Comparison of ENCODE assay signal across 30 cellular contexts in the genomic region with DNA sequence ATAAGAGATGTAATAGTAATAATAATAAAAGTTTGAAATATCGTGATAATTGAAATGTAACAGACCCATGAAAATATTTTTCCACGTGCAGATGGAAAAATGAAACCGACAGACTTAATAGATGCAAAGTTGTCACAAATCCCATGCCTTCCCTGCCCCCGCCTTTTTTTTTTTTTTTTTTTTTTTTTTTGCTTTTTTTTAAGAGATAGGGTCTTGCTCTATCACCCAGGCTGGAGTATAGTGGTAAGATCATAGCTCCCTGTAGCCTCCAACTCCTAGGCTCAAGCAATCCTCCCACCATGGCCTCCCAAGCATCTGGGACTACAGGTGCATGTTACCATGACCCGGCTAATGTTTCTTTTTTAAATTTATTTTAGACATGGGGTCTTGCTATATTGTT.
DNase-seq lines count a peak whose midpoint lies in the region; ATAC-seq, FAIRE-seq and TF ChIP-seq lines count a peak whose summit lies in the region.
"Had no signal": no experiment of that assay in that cellular context is flagged by ENCODE, and none has a peak within 500 bp of the region (broad histone marks: within the 10 kb centered on the region; RNA-seq: fewer than 3 reads in every experiment).

No MANE protein-coding gene starts in this region.

- no peaks in the 10 kb centered on the region for H3K27me3 ChIP-seq in K562 (ENCODE audit: control insufficient read depth in 2 of 2, insufficient read depth in 2 of 2, low read length in 2 of 2)
- H3K27me3 ChIP-seq: BE2C; BLaER1; BLaER1 treated with 17β-estradiol and CSF1 and Interleukin-3, amounts not matched to agents 10 nM and 100 nM had no signal

- TF ChIP-seq CTCF in HEK293 (tag by site-specific recombination; IDR thresholded peaks at IDR 0.05), result no peak
- no peak for TF ChIP-seq CTCF in K562 (IDR thresholded peaks at IDR 0.05 in 2 of 3, conservative IDR thresholded peaks at IDR 0.05 in 1 of 3; ENCODE audit: insufficient read depth in 2 of 3, low read depth in 1 of 3, low read length in 3 of 3)
- TF ChIP-seq CTCF in RWPE1 (conservative IDR thresholded peaks at IDR 0.05; ENCODE audit: low read depth), result no peak

- peaks cover 75% of the 10 kb centered on the region for H3K79me2 ChIP-seq in K562 (ENCODE audit: control insufficient read depth, insufficient read depth, low read length)

- H3K9me3 ChIP-seq in HEK293 (ENCODE audit: control insufficient read depth, insufficient read depth, low read depth, low read length) (no peaks in the 10 kb centered on the region), K562 (replicated peaks; ENCODE audit: control insufficient read depth, insufficient read depth, low read depth, low read length) (no peaks in the 10 kb centered on the region)
- H3K9me3 ChIP-seq: A549, BE2C, Caco-2 had no signal

- no peak overlapping the region for H3K4me3 ChIP-seq in HEK293 (ENCODE audit: low read depth, low read length)
- no peak overlapping the region for H3K4me3 ChIP-seq in K562
- H3K4me3 ChIP-seq: A549; BLaER1; BLaER1 treated with 17β-estradiol and CSF1 and Interleukin-3, amounts not matched to agents 10 nM and 100 nM had no signal

- DNase-seq in K562 (ENCODE audit: extremely low read depth in 1 of 4, low spot score in 3 of 4), result no peak
- no peak for DNase-seq in ACHN
- DNase-seq in RWPE1 (ENCODE audit: low spot score), result no peak
- DNase-seq: 8988T; AML-193; BE2C; C1 segment of cervical spinal cord; Caco-2; Calu3; CD4-positive, alpha-beta memory T cell; CD4-positive, alpha-beta T cell; CD4-positive, CD25-positive, alpha-beta regulatory T cell; CD8-positive, alpha-beta memory T cell; CD8-positive, alpha-beta T cell; COR-L47; DMS 273 treated with DMSO at 0.1 percent for 48 hours; DMS153; DMS53; DMS79; DMS79 treated with DMSO at 0.1 percent for 48 hours; DND-41; EL had no signal

- no peak overlapping the region for H3K27ac ChIP-seq in HEK293 (ENCODE audit: extremely low read depth, low read depth, low read length)
- no peak overlapping the region for H3K27ac ChIP-seq in K562 (ENCODE audit: extremely low read depth, low read depth, low read length)
- no peak overlapping the region for H3K27ac ChIP-seq in RWPE1
- H3K27ac ChIP-seq: 22Rv1; A549; BLaER1; BLaER1 treated with 17β-estradiol and CSF1 and Interleukin-3, amounts not matched to agents 10 nM and 100 nM; C4-2B had no signal

- ATAC-seq in K562, result no peak
- ATAC-seq: A549; CD8-positive, alpha-beta T cell had no signal

- TF ChIP-seq EP300 in K562 (IDR thresholded peaks at IDR 0.05; ENCODE audit: low read length), result no peak

- H3K9ac ChIP-seq in K562 (ENCODE audit: insufficient read depth in 1 of 2, low read depth in 2 of 2, low read length in 2 of 2), result no peak overlapping the region
- H3K9ac ChIP-seq: BLaER1; BLaER1 treated with 17β-estradiol and CSF1 and Interleukin-3, amounts not matched to agents 10 nM and 100 nM had no signal

- no peaks in the 10 kb centered on the region; the same call in 1 of the 2 replicates for H4K20me1 ChIP-seq in K562 (replicated peaks; ENCODE audit: control insufficient read depth, insufficient read depth, low read length)

- no peak for TF ChIP-seq POLR2A in K562 (conservative IDR thresholded peaks at IDR 0.05)

- no peaks in the 10 kb centered on the region; the same call in 1 of the 2 replicates for H3K4me1 ChIP-seq in HEK293 (ENCODE audit: control insufficient read depth, insufficient read depth, low read length)
- H3K4me1 ChIP-seq in K562 (replicated peaks in 1 of 2; ENCODE audit: control insufficient read depth in 2 of 2, insufficient read depth in 2 of 2, low read length in 2 of 2), result peaks cover 0 to 7% of the 10 kb centered on the region in 2 experiments; a peak in 3 of 5 replicates
- H3K4me1 ChIP-seq: BE2C had no signal

- H3K9me1 ChIP-seq in K562 (ENCODE audit: control insufficient read depth, insufficient read depth, low read length), result no peaks in the 10 kb centered on the region

- FAIRE-seq in K562 (lab: Jason Lieb, UNC), result no peak
- FAIRE-seq: A204.1, A549, D721Med had no signal

- 62% methylated on average over 4 of the region's 5 CpGs for WGBS in K562 (ENCODE audit: insufficient coverage, low coverage, missing lambda C conversion rate)

- in situ Hi-C loops in K562 (cut with MboI), result no loop called here
- in situ Hi-C loops in ACHN (cut with HindIII; ENCODE audit: low pct_ligation_motif_present, low pct_unique_long_range_greater_than_20kb, low sequenced_read_pairs), result no loop called here

- intact Hi-C loops in K562 (cut with micrococcal nuclease), result no loop called here

- no peak overlapping the region for H3K4me2 ChIP-seq in K562 (ENCODE audit: insufficient read depth, low read length)
- H3K4me2 ChIP-seq: A549; BLaER1; BLaER1 treated with 17β-estradiol and CSF1 and Interleukin-3, amounts not matched to agents 10 nM and 100 nM had no signal

- CTCF ChIA-PET in HEK293 (lab: Yijun Ruan, JAX) (no interaction called here), K562 (lab: Yijun Ruan, JAX; ENCODE audit: low intra/inter-chr PET ratio) (no interaction called here), RWPE1 (lab: Yijun Ruan, JAX) (no interaction called here)

- H2AFZ ChIP-seq in K562 (ENCODE audit: low read depth, low read length), result no peak overlapping the region

- POLR2A ChIA-PET in HEK293 (lab: Yijun Ruan, JAX), result no interaction called here
- POLR2A ChIA-PET in K562 (lab: Yijun Ruan, JAX), result no interaction called here
- POLR2A ChIA-PET in RWPE1 (lab: Yijun Ruan, JAX; ENCODE audit: low non-redundant PET), result no interaction called here

- no peak for TF ChIP-seq RAD21 in K562 (CRISPR knock-in tag; conservative IDR thresholded peaks at IDR 0.05 in 1 of 2, IDR thresholded peaks at IDR 0.05 in 1 of 2)

- BruUV-seq in K562 (replicated peaks; lab: Mats Ljungman, UMichigan), result no TSS peak

- H3K36me3 ChIP-seq in HEK293 (ENCODE audit: control insufficient read depth in 2 of 2, insufficient read depth in 1 of 2, low read length in 2 of 2) (peaks cover 0 to under 1% of the 10 kb centered on the region in 2 experiments; a peak in 1 of 3 replicates), K562 (ENCODE audit: control insufficient read depth, insufficient read depth, low read length) (peaks cover under 1% of the 10 kb centered on the region; the same call in 2 of the 3 replicates)
- H3K36me3 ChIP-seq: BE2C, BLaER1 had no signal

TF ChIP-seq in HEK293, 187 proteins besides CTCF, POLR2A, EP300 and RAD21:
- TF ChIP-seq, protein P1, sequence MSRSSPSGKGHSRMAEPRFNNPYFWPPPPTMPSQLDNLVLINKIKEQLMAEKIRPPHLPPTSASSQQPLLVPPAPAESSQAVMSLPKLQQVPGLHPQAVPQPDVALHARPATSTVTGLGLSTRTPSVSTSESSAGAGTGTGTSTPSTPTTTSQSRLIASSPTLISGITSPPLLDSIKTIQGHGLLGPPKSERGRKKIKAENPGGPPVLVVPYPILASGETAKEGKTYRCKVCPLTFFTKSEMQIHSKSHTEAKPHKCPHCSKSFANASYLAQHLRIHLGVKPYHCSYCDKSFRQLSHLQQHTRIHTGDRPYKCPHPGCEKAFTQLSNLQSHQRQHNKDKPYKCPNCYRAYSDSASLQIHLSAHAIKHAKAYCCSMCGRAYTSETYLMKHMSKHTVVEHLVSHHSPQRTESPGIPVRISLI (tag by site-specific recombination; IDR thresholded peaks at IDR 0.05), result 0 out of 2 replicates have a peak, but pooled peaks have one; percentile 53
- TF ChIP-seq, protein P2, sequence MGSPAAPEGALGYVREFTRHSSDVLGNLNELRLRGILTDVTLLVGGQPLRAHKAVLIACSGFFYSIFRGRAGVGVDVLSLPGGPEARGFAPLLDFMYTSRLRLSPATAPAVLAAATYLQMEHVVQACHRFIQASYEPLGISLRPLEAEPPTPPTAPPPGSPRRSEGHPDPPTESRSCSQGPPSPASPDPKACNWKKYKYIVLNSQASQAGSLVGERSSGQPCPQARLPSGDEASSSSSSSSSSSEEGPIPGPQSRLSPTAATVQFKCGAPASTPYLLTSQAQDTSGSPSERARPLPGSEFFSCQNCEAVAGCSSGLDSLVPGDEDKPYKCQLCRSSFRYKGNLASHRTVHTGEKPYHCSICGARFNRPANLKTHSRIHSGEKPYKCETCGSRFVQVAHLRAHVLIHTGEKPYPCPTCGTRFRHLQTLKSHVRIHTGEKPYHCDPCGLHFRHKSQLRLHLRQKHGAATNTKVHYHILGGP (tag by site-specific recombination; IDR thresholded peaks at IDR 0.05), result no peak
TF ChIP-seq in HEK293: peak in this region for 1.

TF ChIP-seq in K562, 482 proteins besides CTCF, POLR2A, EP300 and RAD21:
- TF ChIP-seq ZNF384 (IDR thresholded peaks at IDR 0.05; ENCODE audit: low read depth, low read length), result peak; percentile 59; the same call in 1 of the 2 replicates
- TF ChIP-seq C11orf30 (IDR thresholded peaks at IDR 0.05; ENCODE audit: low read depth), result no peak
